In genomic region chr2:207093234-207093633, GRCh38 we compare ENCODE assay signal across 1 cellular context.
TF ChIP-seq lines count a peak whose summit lies in the region.

No MANE protein-coding gene starts in this region.

TF ChIP-seq in H1, 55 proteins besides CTCF, POLR2A, EP300 and RAD21 (continued from another document):
- TF ChIP-seq E2F6 (IDR thresholded peaks at IDR 0.05) (0 out of 2 replicates have a peak, but pooled peaks have one; percentile 14), GABPA (IDR thresholded peaks at IDR 0.05; ENCODE audit: borderline replicate concordance, insufficient read depth, low read length) (no peak), NANOG (IDR thresholded peaks at IDR 0.05; ENCODE audit: insufficient read depth, low read depth, low read length, poor library complexity, severe bottlenecking) (no peak), CREB1 (IDR thresholded peaks at IDR 0.05) (no peak), ZNF274 (IDR thresholded peaks at IDR 0.05; ENCODE audit: borderline replicate concordance, extremely low read depth, low read length) (no peak), SIN3A (conservative IDR thresholded peaks at IDR 0.05 in 1 of 2, IDR thresholded peaks at IDR 0.05 in 1 of 2; ENCODE audit: low read depth in 1 of 2, low read length in 2 of 2) (no peak)
